ENCODE assay signal across 9 cellular contexts in the genomic region with DNA sequence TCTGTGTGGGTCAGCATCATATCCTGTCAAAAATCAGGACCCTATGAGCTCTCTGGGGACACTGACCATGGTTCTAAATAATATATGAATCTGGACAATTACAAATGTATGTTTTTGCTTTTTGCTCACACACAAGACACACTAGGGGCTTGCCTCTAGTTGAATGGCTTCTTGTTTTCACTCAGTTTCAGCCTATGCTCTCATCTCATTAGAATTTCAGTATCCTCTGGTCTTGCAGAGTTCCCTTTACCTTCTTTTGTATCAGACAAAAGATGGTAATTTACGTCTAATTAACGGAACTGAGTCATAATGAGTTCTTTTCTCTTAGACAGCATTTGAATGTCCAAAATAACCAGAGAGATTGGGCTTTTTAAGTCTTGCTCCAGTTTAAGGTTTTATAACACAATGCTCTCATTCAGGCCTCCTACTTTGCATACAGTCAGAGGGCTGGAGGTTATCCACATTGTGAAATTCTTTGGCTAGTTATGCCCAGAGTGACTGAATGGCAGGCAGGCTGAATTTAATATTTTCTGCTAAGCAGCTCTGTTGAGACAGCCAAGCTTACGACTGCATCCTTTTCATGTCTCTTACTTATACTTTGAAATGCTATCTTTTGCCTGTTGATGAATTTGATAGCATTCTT.
DNase-seq lines count a peak whose midpoint lies in the region; TF ChIP-seq lines count a peak whose summit lies in the region.
"Had no signal": no experiment of that assay in that cellular context is flagged by ENCODE, and none has a peak within 500 bp of the region (broad histone marks: within the 10 kb centered on the region; RNA-seq: fewer than 3 reads in every experiment).

No MANE protein-coding gene starts in this region.

- intact Hi-C loops in CD14-positive monocyte (cut with micrococcal nuclease) = no loop called here

- DNase-seq in Karpas-422 (peak; percentile 42), caudate nucleus (lab: John Stamatoyannopoulos, UW) (peak in 16 of 61 donors; percentile 3 to 51 (median 22)), iris pigment epithelial cell (ENCODE audit: low read depth) (peak; percentile 80), substantia nigra (lab: John Stamatoyannopoulos, UW) (peak in 4 of 49 donors; percentile 18 to 38 (median 33)), CD14-positive monocyte (ENCODE audit: low spot score) (no peak), NOMO-1 (lab: John Stamatoyannopoulos, UW; ENCODE audit: unreplicated experiment in 2 of 2) (no peak)
- no peak for DNase-seq in stimulated activated naive CD4-positive, alpha-beta T cell (lab: John Stamatoyannopoulos, UW)
- DNase-seq: effector memory CD8-positive, alpha-beta T cell; NCI-H1930 had no signal

- no peaks in the 10 kb centered on the region for H3K27me3 Mint-ChIP-seq in CD14-positive monocyte (ENCODE audit: low read depth in 3 of 3)
- H3K27me3 Mint-ChIP-seq: effector memory CD8-positive, alpha-beta T cell had no signal

- H3K36me3 ChIP-seq in Karpas-422 (ENCODE audit: insufficient read depth, low read length) = no peaks in the 10 kb centered on the region

- no peak overlapping the region for H2AFZ ChIP-seq in Karpas-422 (ENCODE audit: low read length)

- H3K27ac ChIP-seq in Karpas-422 (ENCODE audit: low read length) (no peak overlapping the region), caudate nucleus (ENCODE audit: low read depth, low read length) (peak overlapping the region; percentile 72), substantia nigra (ENCODE audit: low read depth, low read length, poor library complexity, severe bottlenecking) (peak overlapping the region; percentile 79)

- H4K20me1 ChIP-seq in Karpas-422 (ENCODE audit: insufficient read depth, low read depth, low read length) = no peaks in the 10 kb centered on the region

- no peaks in the 10 kb centered on the region for H3K9me3 ChIP-seq in Karpas-422 (ENCODE audit: low read length)

- no peak overlapping the region for H3K27ac Mint-ChIP-seq in CD14-positive monocyte
- H3K27ac Mint-ChIP-seq: effector memory CD8-positive, alpha-beta T cell had no signal

- no peak overlapping the region for H3K4me2 ChIP-seq in Karpas-422 (ENCODE audit: low read depth, low read length, poor library complexity, severe bottlenecking)

- no peaks in the 10 kb centered on the region for H3K4me1 Mint-ChIP-seq in CD14-positive monocyte

- H3K4me3 Mint-ChIP-seq in CD14-positive monocyte = no peak overlapping the region
- H3K4me3 Mint-ChIP-seq: effector memory CD8-positive, alpha-beta T cell had no signal

- no peak for TF ChIP-seq CTCF in CD14-positive monocyte (IDR thresholded peaks at IDR 0.05)

- no peaks in the 10 kb centered on the region for H3K4me1 ChIP-seq in Karpas-422 (ENCODE audit: low read length)

- H3K4me3 ChIP-seq in Karpas-422 (ENCODE audit: low read length) = no peak overlapping the region

- H3K9me3 Mint-ChIP-seq in CD14-positive monocyte = peaks cover 0 to 4% (median 0%) of the 10 kb centered on the region in 7 donors

- no peaks in the 10 kb centered on the region for H3K36me3 Mint-ChIP-seq in CD14-positive monocyte

- no peaks in the 10 kb centered on the region for H3K79me2 ChIP-seq in Karpas-422 (ENCODE audit: low read length)

- no peaks in the 10 kb centered on the region for H3K9me2 ChIP-seq in Karpas-422 (replicated peaks; ENCODE audit: insufficient read depth, low read length)

- no peak overlapping the region for H3K9ac ChIP-seq in Karpas-422 (ENCODE audit: low read length)

- H3K27me3 ChIP-seq in Karpas-422 (ENCODE audit: low read length) = no peaks in the 10 kb centered on the region

Comparison
In these comparisons a context has a peak if more than half of its experiments do, and no peak if none do; other contexts are left out.
1. DNase-seq: peak in Karpas-422 (single experiment) and iris pigment epithelial cell (single experiment); none in CD14-positive monocyte (single experiment), NOMO-1 (0 of 2) and stimulated activated naive CD4-positive, alpha-beta T cell (0 of 6).